ENCODE assay signal across 20 cellular contexts in the genomic region with DNA sequence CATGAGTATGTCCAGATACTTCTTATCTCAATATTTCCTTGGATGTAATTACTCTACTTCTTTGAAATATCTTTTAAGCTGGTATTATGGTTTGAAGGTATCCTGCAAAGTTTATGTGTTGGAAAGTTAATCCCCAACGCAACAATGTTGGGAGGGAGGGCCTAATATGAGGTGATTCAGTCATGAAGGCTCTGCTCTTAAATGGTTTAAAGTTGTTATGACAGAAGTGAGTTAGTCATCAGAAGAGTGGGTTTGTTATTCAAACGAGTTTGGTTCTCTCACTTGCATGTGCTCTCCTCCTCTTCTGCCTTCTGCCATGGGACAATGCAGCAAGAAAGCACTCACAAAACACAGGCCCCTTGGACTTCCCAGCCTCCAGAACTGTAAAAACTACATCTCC.
DNase-seq lines count a peak whose midpoint lies in the region; ATAC-seq, FAIRE-seq and TF ChIP-seq lines count a peak whose summit lies in the region.
"Had no signal": no experiment of that assay in that cellular context is flagged by ENCODE, and none has a peak within 500 bp of the region (broad histone marks: within the 10 kb centered on the region; RNA-seq: fewer than 3 reads in every experiment).

No MANE protein-coding gene starts in this region.

- H3K4me1 ChIP-seq in IMR-90 (ENCODE audit: control insufficient read depth, insufficient read depth, low read length) (no peaks in the 10 kb centered on the region), keratinocyte (ENCODE audit: control insufficient read depth, extremely low read depth, insufficient read depth, low read length) (peaks cover 3% of the 10 kb centered on the region), upper lobe of left lung (no peaks in the 10 kb centered on the region)
- H3K4me1 ChIP-seq: body of pancreas, testis had no signal

- H3K79me1 ChIP-seq in IMR-90 (ENCODE audit: low read depth in 1 of 2, low read length in 2 of 2), result no peaks in the 10 kb centered on the region; a peak in 1 of 4 replicates

- FAIRE-seq in bronchial epithelial cell (lab: Jason Lieb, UNC) (peak; percentile 50), keratinocyte (lab: Jason Lieb, UNC) (peak; percentile 20)

- H4K8ac ChIP-seq in IMR-90 (ENCODE audit: low read depth in 2 of 2, low read length in 2 of 2), result no peak overlapping the region

- H2BK120ac ChIP-seq in IMR-90 (ENCODE audit: low read depth, low read length), result no peak overlapping the region

- H3K9me1 ChIP-seq in IMR-90 (ENCODE audit: insufficient read depth, low read length) (0 out of 2 replicates have a peak, but pooled peaks cover 2% of the 10 kb centered on the region), keratinocyte (ENCODE audit: control insufficient read depth, extremely low read depth, insufficient read depth, low read length) (no peaks in the 10 kb centered on the region)

- H3K23ac ChIP-seq in IMR-90 (ENCODE audit: low read depth, low read length), result no peak overlapping the region

- no peak overlapping the region for H3K14ac ChIP-seq in IMR-90 (replicated peaks; ENCODE audit: low read depth, low read length)

- no peak overlapping the region for H2BK15ac ChIP-seq in IMR-90 (ENCODE audit: low read depth, low read length)

- CTCF ChIA-PET in IMR-90 (lab: Yijun Ruan, JAX), result no interaction called here

- peak; percentile 80 for DNase-seq in ELR (ENCODE audit: low read depth)
- peak; percentile 79 for DNase-seq in IMR-90
- peak; percentile 81 for DNase-seq in bronchial epithelial cell (ENCODE audit: low read depth)
- DNase-seq in keratinocyte (ENCODE audit: low read depth, low spot score), result no peak
- no peak for DNase-seq in sciatic nerve (ENCODE audit: low spot score)
- DNase-seq in upper lobe of left lung, result no peak
- DNase-seq: activated B cell treated with CpG ODN at 0.5 μM for 24 hours; activated gamma-delta T cell; body of pancreas; esophagus squamous epithelium; KBM-7; left colon; NCI-H1436; NCI-H345; SHP77; stimulated activated CD4-positive, alpha-beta T cell treated with anti-CD3 and anti-CD28 coated beads, Interleukin-4, amount 100 ng/mL, for 24 hours; stimulated activated CD8-positive, alpha-beta memory T cell treated with anti-CD3 and anti-CD28 coated beads, Interleukin-4, amount 100 ng/mL, for 48 hours; testis had no signal

- TF ChIP-seq CTCF in IMR-90 (conservative IDR thresholded peaks at IDR 0.05; ENCODE audit: low read depth, low read length) (no peak), bronchial epithelial cell (IDR thresholded peaks at IDR 0.05; ENCODE audit: insufficient read depth, low read length, severe bottlenecking) (no peak), keratinocyte (optimal IDR thresholded peaks at IDR 0.05 in 1 of 3, IDR thresholded peaks at IDR 0.05 in 1 of 3, conservative IDR thresholded peaks at IDR 0.05 in 1 of 3; ENCODE audit: extremely low read depth in 1 of 3, insufficient read depth in 2 of 3, low read length in 3 of 3) (no peak), upper lobe of left lung (IDR thresholded peaks at IDR 0.05) (no peak)

- H3K36me3 ChIP-seq in IMR-90 (ENCODE audit: control insufficient read depth, insufficient read depth, low read length), result no peaks in the 10 kb centered on the region
- H3K36me3 ChIP-seq in bronchial epithelial cell (ENCODE audit: control insufficient read depth, insufficient read depth, low read length), result no peaks in the 10 kb centered on the region
- H3K36me3 ChIP-seq in keratinocyte (ENCODE audit: control insufficient read depth in 2 of 2, extremely low read depth in 1 of 2, insufficient read depth in 2 of 2, low read length in 2 of 2), result no peaks in the 10 kb centered on the region
- no peaks in the 10 kb centered on the region for H3K36me3 ChIP-seq in upper lobe of left lung
- H3K36me3 ChIP-seq: esophagus squamous epithelium had no signal

- no peak overlapping the region for H2AFZ ChIP-seq in IMR-90 (replicated peaks; ENCODE audit: low read length, poor library complexity)
- no peak overlapping the region for H2AFZ ChIP-seq in keratinocyte (ENCODE audit: control insufficient read depth, low read length)

- H3K9ac ChIP-seq in IMR-90 (ENCODE audit: low read depth, low read length) (no peak overlapping the region), keratinocyte (ENCODE audit: control insufficient read depth, extremely low read depth, insufficient read depth, low read length) (no peak overlapping the region)

- POLR2A ChIA-PET in IMR-90 (lab: Charles Lee; ENCODE audit: unreplicated experiment), result no interaction called here

- TF ChIP-seq RAD21 in IMR-90 (IDR thresholded peaks at IDR 0.05; ENCODE audit: low read length), result no peak

- H3K9me3 ChIP-seq in IMR-90 (ENCODE audit: control insufficient read depth, insufficient read depth, low read length), result no peaks in the 10 kb centered on the region
- H3K9me3 ChIP-seq in keratinocyte (ENCODE audit: control insufficient read depth, low read depth, low read length), result no peaks in the 10 kb centered on the region
- H3K9me3 ChIP-seq in upper lobe of left lung, result no peaks in the 10 kb centered on the region
- H3K9me3 ChIP-seq: body of pancreas, esophagus squamous epithelium, testis had no signal

- H2BK20ac ChIP-seq in IMR-90 (ENCODE audit: low read depth, low read length), result no peak overlapping the region

- WGBS in IMR-90 (ENCODE audit: extremely low coverage in 2 of 2, insufficient read length in 1 of 2), 2 experiments, result no CpG with 5 or more reads among the region's 2 CpGs
- 70 to 76% methylated on average over 2 of the region's 2 CpGs for WGBS in upper lobe of left lung, 2 donors

- no peak overlapping the region for H3K4ac ChIP-seq in IMR-90 (ENCODE audit: low read depth, low read length)

- intact Hi-C loops in IMR-90 (cut with micrococcal nuclease) (no loop called here), sciatic nerve (cut with DNase I) (no loop called here)

- H4K91ac ChIP-seq in IMR-90 (ENCODE audit: insufficient read depth, low read depth, low read length), result no peak overlapping the region

- no TSS peak for BruUV-seq in IMR-90 (replicated peaks; lab: Mats Ljungman, UMichigan)

- H4K20me1 ChIP-seq in IMR-90 (ENCODE audit: insufficient read depth, low read length), result no peaks in the 10 kb centered on the region
- H4K20me1 ChIP-seq in keratinocyte (ENCODE audit: control insufficient read depth, extremely low read depth, insufficient read depth, low read length), result no peaks in the 10 kb centered on the region

- H3K4me2 ChIP-seq in IMR-90 (ENCODE audit: low read depth, low read length) (no peak overlapping the region), keratinocyte (ENCODE audit: control insufficient read depth, extremely low read depth, insufficient read depth, low read depth, low read length) (no peak overlapping the region)

- no peak overlapping the region for H2AK5ac ChIP-seq in IMR-90 (ENCODE audit: low read depth, low read length)

- no peak for TF ChIP-seq EP300 in upper lobe of left lung (IDR thresholded peaks at IDR 0.05)

- H3K18ac ChIP-seq in IMR-90 (ENCODE audit: low read depth, low read length), result no peak overlapping the region

- ATAC-seq in IMR-90 (ENCODE audit: low read depth), result peak; percentile 90
- ATAC-seq in sciatic nerve, result no peak
- ATAC-seq in HG03039 (IDR thresholded peaks at IDR 0.05; ENCODE audit: unreplicated experiment), result no peak
- ATAC-seq in HG02623 (IDR thresholded peaks at IDR 0.05; ENCODE audit: unreplicated experiment), result no peak
- no peak for ATAC-seq in upper lobe of left lung (ENCODE audit: low FRiP score in 2 of 2)
- ATAC-seq: body of pancreas, left colon had no signal

- H3K4me3 ChIP-seq in IMR-90 (ENCODE audit: insufficient read depth, low read depth, low read length) (no peak overlapping the region), bronchial epithelial cell (ENCODE audit: low read depth, low read length) (no peak overlapping the region), keratinocyte (ENCODE audit: control insufficient read depth in 2 of 3, extremely low read depth in 1 of 3, insufficient read depth in 2 of 3, low read depth in 1 of 3, low read length in 3 of 3) (no peak overlapping the region), upper lobe of left lung (no peak overlapping the region)
- H3K4me3 ChIP-seq: body of pancreas, esophagus squamous epithelium, testis had no signal

- H2AK9ac ChIP-seq in IMR-90 (replicated peaks; ENCODE audit: low read depth, low read length, poor library complexity), result no peak overlapping the region

- H3K56ac ChIP-seq in IMR-90 (ENCODE audit: extremely low read depth, insufficient read depth, low read length), result no peak overlapping the region

- H2BK5ac ChIP-seq in IMR-90 (ENCODE audit: low read depth, low read length, poor library complexity, severe bottlenecking), result no peak overlapping the region

- H3K27ac ChIP-seq in IMR-90 (ENCODE audit: insufficient read depth, low read length) (no peak overlapping the region), keratinocyte (ENCODE audit: control insufficient read depth, insufficient read depth, low read length) (peak overlapping the region; percentile 47), upper lobe of left lung (no peak overlapping the region)
- H3K27ac ChIP-seq: body of pancreas, esophagus squamous epithelium, testis had no signal

- no peak for TF ChIP-seq POLR2A in IMR-90 (IDR thresholded peaks at IDR 0.05; ENCODE audit: low read depth, low read length)
- TF ChIP-seq POLR2A in upper lobe of left lung (IDR thresholded peaks at IDR 0.05), result no peak

- H3K27me3 ChIP-seq in IMR-90 (ENCODE audit: control insufficient read depth, insufficient read depth, low read length) (no peaks in the 10 kb centered on the region), bronchial epithelial cell (ENCODE audit: control insufficient read depth, insufficient read depth, low read length) (no peaks in the 10 kb centered on the region), keratinocyte (ENCODE audit: control insufficient read depth, extremely low read depth, insufficient read depth, low read length) (no peaks in the 10 kb centered on the region), upper lobe of left lung (no peaks in the 10 kb centered on the region)
- H3K27me3 ChIP-seq: body of pancreas, esophagus squamous epithelium, testis had no signal

- no peaks in the 10 kb centered on the region for H3K79me2 ChIP-seq in keratinocyte (ENCODE audit: control insufficient read depth, insufficient read depth, low read length)

- in situ Hi-C loops in IMR-90 (cut with MboI; ENCODE audit: low sequenced_read_pairs), result no loop called here

- dilution Hi-C loops in IMR-90 (cut with HindIII; ENCODE audit: low sequenced_read_pairs, unreplicated experiment) (no loop called here), keratinocyte (cut with MboI; ENCODE audit: extremely low pct_ligation_motif_present, low sequenced_read_pairs) (no loop called here)

- H4K5ac ChIP-seq in IMR-90 (ENCODE audit: low read depth, low read length), result no peak overlapping the region

TF ChIP-seq in IMR-90, 13 proteins besides CTCF, POLR2A, EP300 and RAD21:
- peak; percentile 20; the same call in 1 of the 2 replicates for TF ChIP-seq FOS (IDR thresholded peaks at IDR 0.05; ENCODE audit: low read depth, low read length)
- no peak for TF ChIP-seq MAZ (IDR thresholded peaks at IDR 0.05; ENCODE audit: borderline replicate concordance, low read depth, low read length)
- no peak for TF ChIP-seq RFX5 (IDR thresholded peaks at IDR 0.05; ENCODE audit: low read depth, low read length)

Comparison
In these comparisons a context has a peak if more than half of its experiments do, and no peak if none do; other contexts are left out.
1. DNase-seq: peak in ELR (single experiment), IMR-90 (single experiment) and bronchial epithelial cell (single experiment); none in keratinocyte (single experiment), sciatic nerve (single experiment) and upper lobe of left lung (0 of 2).